Comparison of ENCODE assay signal across 1 cellular context in genomic region chr20:51023617-51024155, GRCh38.
TF ChIP-seq lines count a peak whose summit lies in the region.

No MANE protein-coding gene starts in this region.

TF ChIP-seq in GM23338, 12 proteins besides CTCF, POLR2A, EP300 and RAD21 (continued from another document):
- no peak for TF ChIP-seq ZNF462 (CRISPR knock-in tag; IDR thresholded peaks at IDR 0.05)
